25 cellular contexts compared by ENCODE assay signal in the genomic region with DNA sequence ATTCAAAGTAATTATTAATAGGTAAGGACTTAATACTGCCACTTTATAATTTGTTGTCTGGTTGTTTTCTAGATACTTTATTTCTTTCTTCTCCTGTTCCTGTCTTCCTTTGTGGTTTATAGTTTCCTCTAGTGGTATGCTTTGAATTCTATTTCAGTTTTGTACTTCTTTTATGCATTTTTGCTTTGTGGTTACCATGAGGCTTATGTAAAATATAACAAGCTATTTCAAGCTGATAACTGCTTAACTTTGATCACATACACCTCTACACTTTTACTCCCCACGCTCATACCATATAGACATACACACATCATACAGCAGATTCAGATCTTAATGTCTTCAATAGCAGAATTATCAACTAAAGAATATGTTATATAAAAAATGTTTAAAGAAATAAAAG.
DNase-seq lines count a peak whose midpoint lies in the region; ATAC-seq, FAIRE-seq and TF ChIP-seq lines count a peak whose summit lies in the region.
"Had no signal": no experiment of that assay in that cellular context is flagged by ENCODE, and none has a peak within 500 bp of the region (broad histone marks: within the 10 kb centered on the region; RNA-seq: fewer than 3 reads in every experiment).

No MANE protein-coding gene starts in this region.

- POLR2A ChIA-PET in activated naive CD8-positive, alpha-beta T cell treated with anti-CD3 and anti-CD28 coated beads, Interleukin-2, amount 10 ng/mL, durations not matched to agents 7 days and 5 days (lab: Charles Lee), result no interaction called here

- H3K27ac ChIP-seq in SU-DHL-6 (ENCODE audit: low read depth, low read length), result no peak overlapping the region
- H3K27ac ChIP-seq: BLaER1 had no signal

- no peaks in the 10 kb centered on the region for H3K27me3 ChIP-seq in SU-DHL-6 (ENCODE audit: low read length)
- H3K27me3 ChIP-seq: BE2C, BLaER1 had no signal

- H3K9ac ChIP-seq in SU-DHL-6 (ENCODE audit: low read length), result no peak overlapping the region
- H3K9ac ChIP-seq: BLaER1 had no signal

- H3K36me3 ChIP-seq in SU-DHL-6 (ENCODE audit: low read length), result no peaks in the 10 kb centered on the region
- H3K36me3 ChIP-seq: BE2C had no signal

- H4K20me1 ChIP-seq in SU-DHL-6 (ENCODE audit: low read depth, low read length), result no peaks in the 10 kb centered on the region
- H4K20me1 ChIP-seq: BLaER1 had no signal

- no peaks in the 10 kb centered on the region for H3K27me3 Mint-ChIP-seq in activated naive CD8-positive, alpha-beta T cell treated with anti-CD3 and anti-CD28 coated beads, Interleukin-2, amount 10 ng/mL, durations not matched to agents 7 days and 5 days
- H3K27me3 Mint-ChIP-seq in activated naive CD8-positive, alpha-beta T cell treated with anti-CD3 and anti-CD28 coated beads, Interleukin-2, amount 50 U/mL, for 24 hours, result no peaks in the 10 kb centered on the region
- H3K27me3 Mint-ChIP-seq: CD4-positive, alpha-beta memory T cell; CD4-positive, CD25-positive, alpha-beta regulatory T cell; CD8-positive, alpha-beta memory T cell had no signal

- H3K4me3 Mint-ChIP-seq in activated naive CD8-positive, alpha-beta T cell treated with anti-CD3 and anti-CD28 coated beads, Interleukin-2, amount 10 ng/mL, durations not matched to agents 7 days and 5 days, result peak overlapping the region; percentile 1
- no peak overlapping the region for H3K4me3 Mint-ChIP-seq in activated naive CD8-positive, alpha-beta T cell treated with anti-CD3 and anti-CD28 coated beads, Interleukin-2, amount 50 U/mL, for 24 hours
- H3K4me3 Mint-ChIP-seq: CD14-positive monocyte; CD4-positive, CD25-positive, alpha-beta regulatory T cell; CD8-positive, alpha-beta memory T cell had no signal

- H3K36me3 Mint-ChIP-seq in activated naive CD8-positive, alpha-beta T cell treated with anti-CD3 and anti-CD28 coated beads, Interleukin-2, amount 10 ng/mL, durations not matched to agents 7 days and 5 days, result peaks cover 32% of the 10 kb centered on the region
- peaks cover 44% of the 10 kb centered on the region for H3K36me3 Mint-ChIP-seq in activated naive CD8-positive, alpha-beta T cell treated with anti-CD3 and anti-CD28 coated beads, Interleukin-2, amount 50 U/mL, for 24 hours (ENCODE audit: low read depth)

- ATAC-seq in activated naive CD8-positive, alpha-beta T cell treated with anti-CD3 and anti-CD28 coated beads, Interleukin-2, amount 10 ng/mL, durations not matched to agents 7 days and 5 days (ENCODE audit: low read depth), result no peak
- no peak for ATAC-seq in activated naive CD8-positive, alpha-beta T cell treated with anti-CD3 and anti-CD28 coated beads, Interleukin-2, amount 50 U/mL, for 24 hours
- no peak for ATAC-seq in GM18867 (IDR thresholded peaks at IDR 0.05; ENCODE audit: unreplicated experiment)
- ATAC-seq: GM12878 had no signal

- H3K27ac Mint-ChIP-seq in activated naive CD8-positive, alpha-beta T cell treated with anti-CD3 and anti-CD28 coated beads, Interleukin-2, amount 10 ng/mL, durations not matched to agents 7 days and 5 days, result no peak overlapping the region
- no peak overlapping the region for H3K27ac Mint-ChIP-seq in activated naive CD8-positive, alpha-beta T cell treated with anti-CD3 and anti-CD28 coated beads, Interleukin-2, amount 50 U/mL, for 24 hours
- H3K27ac Mint-ChIP-seq: CD14-positive monocyte; CD4-positive, alpha-beta memory T cell; CD4-positive, CD25-positive, alpha-beta regulatory T cell; CD8-positive, alpha-beta memory T cell had no signal

- DNase-seq in activated naive CD8-positive, alpha-beta T cell treated with anti-CD3 and anti-CD28 coated beads, Interleukin-2, amount 10 ng/mL, durations not matched to agents 7 days and 5 days, result no peak
- DNase-seq in activated naive CD8-positive, alpha-beta T cell treated with anti-CD3 and anti-CD28 coated beads, Interleukin-2, amount 50 U/mL, for 24 hours, result no peak
- DNase-seq in Jurkat, Clone E6-1 (ENCODE audit: low read depth, low spot score), result peak; percentile 78
- DNase-seq in NAMALWA (ENCODE audit: low spot score), result no peak
- no peak for DNase-seq in DMS 273 (lab: John Stamatoyannopoulos, UW; ENCODE audit: unreplicated experiment)
- DNase-seq: 8988T; ACHN; BE2C; C1 segment of cervical spinal cord; CD4-positive, alpha-beta memory T cell; CD4-positive, CD25-positive, alpha-beta regulatory T cell; CD8-positive, alpha-beta memory T cell; COR-L47; DMS79 treated with DMSO at 0.1 percent for 48 hours; EL; GDM1 had no signal

- TF ChIP-seq CTCF in SU-DHL-6 (IDR thresholded peaks at IDR 0.05; ENCODE audit: insufficient read depth, low read length, poor library complexity, severe bottlenecking), result no peak

- H3K9me3 Mint-ChIP-seq in activated naive CD8-positive, alpha-beta T cell treated with anti-CD3 and anti-CD28 coated beads, Interleukin-2, amount 10 ng/mL, durations not matched to agents 7 days and 5 days, result peaks cover 17% of the 10 kb centered on the region
- H3K9me3 Mint-ChIP-seq in activated naive CD8-positive, alpha-beta T cell treated with anti-CD3 and anti-CD28 coated beads, Interleukin-2, amount 50 U/mL, for 24 hours, result peaks cover 34% of the 10 kb centered on the region

- H3K4me3 ChIP-seq in Jurkat, Clone E6-1 (ENCODE audit: low read length), result no peak overlapping the region
- no peak overlapping the region for H3K4me3 ChIP-seq in SU-DHL-6 (ENCODE audit: insufficient read depth, low read length, poor library complexity, severe bottlenecking)
- H3K4me3 ChIP-seq: BLaER1, GM12878 had no signal

- H3K4me1 Mint-ChIP-seq in activated naive CD8-positive, alpha-beta T cell treated with anti-CD3 and anti-CD28 coated beads, Interleukin-2, amount 10 ng/mL, durations not matched to agents 7 days and 5 days, result peaks cover 18% of the 10 kb centered on the region
- peaks cover 12% of the 10 kb centered on the region for H3K4me1 Mint-ChIP-seq in activated naive CD8-positive, alpha-beta T cell treated with anti-CD3 and anti-CD28 coated beads, Interleukin-2, amount 50 U/mL, for 24 hours
- H3K4me1 Mint-ChIP-seq: CD14-positive monocyte had no signal

- no peaks in the 10 kb centered on the region for H3K9me3 ChIP-seq in SU-DHL-6 (ENCODE audit: insufficient read depth, low read length)
- H3K9me3 ChIP-seq: BE2C had no signal

- no peaks in the 10 kb centered on the region for H3K9me2 ChIP-seq in SU-DHL-6 (replicated peaks; ENCODE audit: insufficient read depth, low read length)

- no peak overlapping the region for H2AFZ ChIP-seq in SU-DHL-6 (ENCODE audit: low read depth, low read length, severe bottlenecking)

- no peaks in the 10 kb centered on the region for H3F3A ChIP-seq in SU-DHL-6 (ENCODE audit: insufficient read depth)

- H3K4me2 ChIP-seq in SU-DHL-6 (ENCODE audit: low read depth, low read length, poor library complexity, severe bottlenecking), result peak overlapping the region; percentile 29
- H3K4me2 ChIP-seq: BLaER1 had no signal

- no peaks in the 10 kb centered on the region for H3K79me2 ChIP-seq in SU-DHL-6 (ENCODE audit: insufficient read depth, low read length)

- peak; percentile 21 for FAIRE-seq in islet of Langerhans (lab: Jason Lieb, UNC)
- FAIRE-seq: GM12878, GM12892, GM18507, GM19239 had no signal
